Comparison of ENCODE assay signal across 22 cellular contexts in genomic region chr16:87618216-87618615, GRCh38. TPM values are rescaled to one million over a fixed set of nuclear protein-coding genes. Genes with fewer than 3 reads are reported as not detected.
DNase-seq lines count a peak whose midpoint lies in the region; ATAC-seq and TF ChIP-seq lines count a peak whose summit lies in the region.
"Had no signal": no experiment of that assay in that cellular context is flagged by ENCODE, and none has a peak within 500 bp of the region (broad histone marks: within the 10 kb centered on the region; RNA-seq: fewer than 3 reads in every experiment).

No MANE protein-coding gene starts in this region.

- no peaks in the 10 kb centered on the region for H3K9me2 ChIP-seq in Karpas-422 (replicated peaks; ENCODE audit: insufficient read depth, low read length)

- H4K20me1 ChIP-seq in Karpas-422 (ENCODE audit: insufficient read depth, low read depth, low read length) = no peaks in the 10 kb centered on the region

- H3K9me3 ChIP-seq in left ventricle myocardium inferior (replicated peaks) (no peaks in the 10 kb centered on the region), Karpas-422 (ENCODE audit: low read length) (no peaks in the 10 kb centered on the region)
- H3K9me3 ChIP-seq: BLaER1 had no signal

- DNase-seq in NCI-H748 (lab: John Stamatoyannopoulos, UW; ENCODE audit: unreplicated experiment) = peak; percentile 2
- no peak for DNase-seq in NCI-H748 treated with DMSO at 0.1 percent for 48 hours (lab: John Stamatoyannopoulos, UW)
- DNase-seq in Right ventricle myocardium inferior (ENCODE audit: missing footprints) = peak; percentile 14
- no peak for DNase-seq in left ventricle myocardium inferior
- DNase-seq in COLO668 (lab: John Stamatoyannopoulos, UW; ENCODE audit: unreplicated experiment) = peak; percentile 12
- peak; percentile 82 for DNase-seq in chondrocyte (ENCODE audit: low spot score)
- no peak for DNase-seq in Karpas-422
- DNase-seq in NCI-H128 (lab: John Stamatoyannopoulos, UW; ENCODE audit: unreplicated experiment) = no peak
- DNase-seq: CD4-positive, CD25-positive, alpha-beta regulatory T cell; CD8-positive, alpha-beta T cell; DMS 273 treated with DMSO at 0.1 percent for 48 hours; DMS79; EL; GDM1; GM23248; H7; HCEC 1CT had no signal

- no peak for TF ChIP-seq CTCF in left ventricle myocardium inferior (IDR thresholded peaks at IDR 0.05; ENCODE audit: borderline replicate concordance)
- TF ChIP-seq CTCF in chondrocyte (IDR thresholded peaks at IDR 0.05) = no peak

- H3K27ac ChIP-seq in left ventricle myocardium inferior (replicated peaks) (no peak overlapping the region), Karpas-422 (ENCODE audit: low read length) (no peak overlapping the region)
- H3K27ac ChIP-seq: 22Rv1, BLaER1, C4-2B, GM23248 had no signal

- H3K36me3 ChIP-seq in left ventricle myocardium inferior (no peaks in the 10 kb centered on the region), Karpas-422 (ENCODE audit: insufficient read depth, low read length) (no peaks in the 10 kb centered on the region)
- H3K36me3 ChIP-seq: BLaER1 had no signal

- no peaks in the 10 kb centered on the region for H3K4me1 ChIP-seq in left ventricle myocardium inferior
- H3K4me1 ChIP-seq in Karpas-422 (ENCODE audit: low read length) = no peaks in the 10 kb centered on the region

- no peak overlapping the region for H3K27ac Mint-ChIP-seq in chondrocyte (ENCODE audit: unreplicated experiment)
- H3K27ac Mint-ChIP-seq: B cell; CD4-positive, CD25-positive, alpha-beta regulatory T cell; CD8-positive, alpha-beta T cell had no signal

- no peak overlapping the region for H3K4me3 Mint-ChIP-seq in chondrocyte (ENCODE audit: unreplicated experiment)
- H3K4me3 Mint-ChIP-seq: B cell; CD4-positive, CD25-positive, alpha-beta regulatory T cell; CD8-positive, alpha-beta T cell had no signal

- H3K4me2 ChIP-seq in Karpas-422 (ENCODE audit: low read depth, low read length, poor library complexity, severe bottlenecking) = no peak overlapping the region
- H3K4me2 ChIP-seq: BLaER1 had no signal

- H3K4me1 Mint-ChIP-seq in chondrocyte (ENCODE audit: low read depth) = no peaks in the 10 kb centered on the region
- H3K4me1 Mint-ChIP-seq: B cell; CD4-positive, CD25-positive, alpha-beta regulatory T cell had no signal

- peaks cover 83% of the 10 kb centered on the region for H3K27me3 ChIP-seq in left ventricle myocardium inferior (ENCODE audit: low read depth)
- no peaks in the 10 kb centered on the region for H3K27me3 ChIP-seq in Karpas-422 (ENCODE audit: low read length)

- H3K79me2 ChIP-seq in Karpas-422 (ENCODE audit: low read length) = no peaks in the 10 kb centered on the region

- H2AFZ ChIP-seq in Karpas-422 (ENCODE audit: low read length) = no peak overlapping the region
- H2AFZ ChIP-seq: GM23248 had no signal

- no peak overlapping the region for H3K9ac ChIP-seq in Karpas-422 (ENCODE audit: low read length)
- H3K9ac ChIP-seq: BLaER1, GM23248 had no signal

- peaks cover 34% of the 10 kb centered on the region for H3K27me3 Mint-ChIP-seq in chondrocyte (ENCODE audit: low read depth)

- no peaks in the 10 kb centered on the region for H3K36me3 Mint-ChIP-seq in chondrocyte (ENCODE audit: low read depth)
- H3K36me3 Mint-ChIP-seq: CD4-positive, CD25-positive, alpha-beta regulatory T cell; CD8-positive, alpha-beta T cell had no signal

- intact Hi-C loops in Right ventricle myocardium inferior (cut with DNase I) (no loop called here), left ventricle myocardium inferior (cut with micrococcal nuclease) (no loop called here)

- H3K4me3 ChIP-seq in left ventricle myocardium inferior (no peak overlapping the region), Karpas-422 (ENCODE audit: low read length) (no peak overlapping the region)
- H3K4me3 ChIP-seq: BLaER1, GM12878, GM23248 had no signal

- no peak for ATAC-seq in Right ventricle myocardium inferior
- ATAC-seq: CD8-positive, alpha-beta T cell; GM12878 had no signal

- H3K9me3 Mint-ChIP-seq in chondrocyte (ENCODE audit: low read depth) = no peaks in the 10 kb centered on the region
- H3K9me3 Mint-ChIP-seq: CD4-positive, CD25-positive, alpha-beta regulatory T cell; CD8-positive, alpha-beta T cell had no signal

RNA-seq across cellular contexts. Expression of gene JPH3, which starts 15.9 kb away (rescaled TPM):
- not detected for total RNA-seq in Right ventricle myocardium inferior
- 0.14 TPM for total RNA-seq in left ventricle myocardium inferior
- total RNA-seq in chondrocyte = 1.1 to 1.9 TPM (median 1.2 TPM) in 3 replicates
- total RNA-seq in Karpas-422 (2014; rRNA removed; shearing (Covaris generic); ENCODE audit: low replicate concordance) = not detected in 2 replicates
- total RNA-seq: B cell; CD4-positive, CD25-positive, alpha-beta regulatory T cell; CD8-positive, alpha-beta T cell; GM12878; GM23248 had no signal

Comparison
In these comparisons a context has a peak if more than half of its experiments do, and no peak if none do; other contexts are left out.
1. DNase-seq: peak in NCI-H748 (single experiment), Right ventricle myocardium inferior (single experiment), COLO668 (single experiment) and chondrocyte (single experiment); none in NCI-H748 treated with DMSO at 0.1 percent for 48 hours (single experiment), left ventricle myocardium inferior (single experiment), Karpas-422 (single experiment) and NCI-H128 (single experiment).